In the genomic region with DNA sequence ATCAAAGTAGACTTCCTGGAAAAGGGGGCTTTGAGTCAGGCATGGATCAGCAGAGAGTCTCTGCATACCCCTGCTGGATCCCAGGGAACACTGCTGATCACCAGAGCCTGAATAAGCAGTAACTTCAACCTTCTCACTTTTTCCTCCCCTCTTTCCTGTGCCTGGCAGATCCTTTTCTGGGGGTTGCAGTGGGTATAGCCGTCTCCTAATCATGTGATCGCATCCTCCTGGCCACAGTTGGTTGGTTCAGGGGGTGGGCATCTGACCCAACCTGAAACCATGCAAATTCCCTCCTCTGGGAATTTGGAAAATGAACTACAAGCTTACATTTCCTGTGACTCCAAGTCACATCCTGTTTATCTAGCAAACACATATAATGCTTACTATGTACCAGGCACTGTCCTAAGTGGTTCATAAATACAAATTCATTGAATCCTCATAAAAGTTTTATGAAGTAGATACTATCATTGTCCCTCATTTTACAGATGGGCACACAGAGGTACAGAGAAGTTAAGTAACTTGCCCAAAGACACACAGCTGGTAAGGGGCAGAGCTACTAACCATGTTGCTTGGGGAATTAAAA, we compare ENCODE assay signal across 26 cellular contexts.
"Had no signal": no experiment of that assay in that cellular context is flagged by ENCODE, and none has a peak within 500 bp of the region (broad histone marks: within the 10 kb centered on the region; RNA-seq: fewer than 3 reads in every experiment).

No MANE protein-coding gene starts in this region.

- H3K4me3 Mint-ChIP-seq: activated CD4-positive, alpha-beta memory T cell treated with anti-CD3 and anti-CD28 coated beads, Interleukin-2, amount 10 ng/mL, durations not matched to agents 7 days and 5 days; activated naive CD4-positive, alpha-beta T cell treated with anti-CD3 and anti-CD28 coated beads, Interleukin-2, amount 10 ng/mL, durations not matched to agents 7 days and 5 days; activated naive CD8-positive, alpha-beta T cell treated with anti-CD3 and anti-CD28 coated beads, Interleukin-2, amount 10 ng/mL, durations not matched to agents 7 days and 5 days; activated T-cell treated with anti-CD3 and anti-CD28 coated beads, Interleukin-2, amount 50 U/mL, for 72 hours; T-helper 1 cell treated with Interleukin-12 subunit alpha and Interleukin-12 subunit beta and Interleukin-4 antibody, amounts not matched to agents 30 μg/mL and 1 μg/mL, for 36 hours had no signal

- H3K36me3 ChIP-seq: ascending aorta, SJSA1 had no signal

- FAIRE-seq: bronchial epithelial cell, RCC 7860 had no signal

- H3K9me3 ChIP-seq: ascending aorta, body of pancreas, SJSA1 had no signal

- H3K4me1 ChIP-seq: ascending aorta, body of pancreas, SJSA1 had no signal

- H3K4me1 Mint-ChIP-seq: activated CD4-positive, alpha-beta memory T cell treated with anti-CD3 and anti-CD28 coated beads, Interleukin-2, amount 10 ng/mL, durations not matched to agents 7 days and 5 days; activated naive CD4-positive, alpha-beta T cell treated with anti-CD3 and anti-CD28 coated beads, Interleukin-2, amount 10 ng/mL, durations not matched to agents 7 days and 5 days; activated naive CD8-positive, alpha-beta T cell treated with anti-CD3 and anti-CD28 coated beads, Interleukin-2, amount 10 ng/mL, durations not matched to agents 7 days and 5 days had no signal

- H3K27ac Mint-ChIP-seq: activated CD4-positive, alpha-beta memory T cell treated with anti-CD3 and anti-CD28 coated beads, Interleukin-2, amount 10 ng/mL, durations not matched to agents 7 days and 5 days; activated naive CD4-positive, alpha-beta T cell treated with anti-CD3 and anti-CD28 coated beads, Interleukin-2, amount 10 ng/mL, durations not matched to agents 7 days and 5 days; activated naive CD8-positive, alpha-beta T cell treated with anti-CD3 and anti-CD28 coated beads, Interleukin-2, amount 10 ng/mL, durations not matched to agents 7 days and 5 days; activated T-cell treated with anti-CD3 and anti-CD28 coated beads, Interleukin-2, amount 50 U/mL, for 72 hours; activated T-helper 2 cell treated with anti-CD3 and anti-CD28 coated beads, Interferon-gamma antibody, Interleukin-2, Interleukin-4, amounts not matched to agents 10 μg/mL and 5 μg/mL and 100 μg/mL, durations not matched to agents 14 hours and 24 hours and 36 hours; T-helper 1 cell treated with Interleukin-12 subunit alpha and Interleukin-12 subunit beta and Interleukin-4 antibody, amounts not matched to agents 30 μg/mL and 1 μg/mL, for 36 hours had no signal

- DNase-seq: activated CD4-positive, alpha-beta memory T cell treated with anti-CD3 and anti-CD28 coated beads, Interleukin-2, amount 10 ng/mL, durations not matched to agents 7 days and 5 days; activated CD4-positive, alpha-beta T cell treated with anti-CD3 and anti-CD28 coated beads for 1 hour; activated CD4-positive, alpha-beta T cell treated with anti-CD3 and anti-CD28 coated beads, Interleukin-2, amount 50 U/mL, for 1 hour; activated gamma-delta T cell treated with Interleukin-2 at 50 U/mL for 16 hours; activated naive CD4-positive, alpha-beta T cell treated with anti-CD3 and anti-CD28 coated beads, Interleukin-2, amount 10 ng/mL, durations not matched to agents 7 days and 5 days; activated naive CD8-positive, alpha-beta T cell treated with anti-CD3 and anti-CD28 coated beads, Interleukin-2, amount 10 ng/mL, durations not matched to agents 7 days and 5 days; activated T-cell treated with anti-CD3 and anti-CD28 coated beads for 4 hours; activated T-cell treated with anti-CD3 and anti-CD28 coated beads, Interleukin-2, amount 50 U/mL, for 72 hours; amniotic stem cell; body of pancreas; central memory CD4-positive, alpha-beta T cell; Karpas-422; NCI-H1048; NCI-H1417; NCI-H1930; NCI-H510A treated with DMSO at 0.1 percent for 48 hours; NCI-H69; NK-92 treated with Interleukin-12 subunit alpha and Interleukin-12 subunit beta, amount 100 ng/mL, for 24 hours; SHP77; SW 1271 had no signal

- H3K27ac ChIP-seq: ascending aorta, body of pancreas, SJSA1 had no signal

- H3K9me3 Mint-ChIP-seq: activated CD4-positive, alpha-beta memory T cell treated with anti-CD3 and anti-CD28 coated beads, Interleukin-2, amount 10 ng/mL, durations not matched to agents 7 days and 5 days; activated naive CD4-positive, alpha-beta T cell treated with anti-CD3 and anti-CD28 coated beads, Interleukin-2, amount 10 ng/mL, durations not matched to agents 7 days and 5 days; activated naive CD8-positive, alpha-beta T cell treated with anti-CD3 and anti-CD28 coated beads, Interleukin-2, amount 10 ng/mL, durations not matched to agents 7 days and 5 days; activated T-cell treated with anti-CD3 and anti-CD28 coated beads, Interleukin-2, amount 50 U/mL, for 72 hours; activated T-helper 2 cell treated with anti-CD3 and anti-CD28 coated beads, Interferon-gamma antibody, Interleukin-2, Interleukin-4, amounts not matched to agents 10 μg/mL and 5 μg/mL and 100 μg/mL, durations not matched to agents 14 hours and 24 hours and 36 hours; T-helper 1 cell treated with Interleukin-12 subunit alpha and Interleukin-12 subunit beta and Interleukin-4 antibody, amounts not matched to agents 30 μg/mL and 1 μg/mL, for 36 hours had no signal

- H3K4me3 ChIP-seq: ascending aorta, body of pancreas, SJSA1 had no signal

- H3K36me3 Mint-ChIP-seq: activated naive CD4-positive, alpha-beta T cell treated with anti-CD3 and anti-CD28 coated beads, Interleukin-2, amount 10 ng/mL, durations not matched to agents 7 days and 5 days; activated naive CD8-positive, alpha-beta T cell treated with anti-CD3 and anti-CD28 coated beads, Interleukin-2, amount 10 ng/mL, durations not matched to agents 7 days and 5 days had no signal

- H3K27me3 ChIP-seq: ascending aorta, body of pancreas, SJSA1 had no signal
